In genomic region chr9:109652971-109653370, GRCh38 we compare ENCODE assay signal across 9 cellular contexts.
DNase-seq lines count a peak whose midpoint lies in the region; ATAC-seq and TF ChIP-seq lines count a peak whose summit lies in the region.
"Had no signal": no experiment of that assay in that cellular context is flagged by ENCODE, and none has a peak within 500 bp of the region (broad histone marks: within the 10 kb centered on the region; RNA-seq: fewer than 3 reads in every experiment).

No MANE protein-coding gene starts in this region.

- intact Hi-C loops in dorsolateral prefrontal cortex (cut with DNase I): loop anchor here in 1 of 2 donors (2.0 to 10.0 kb wide), 3 partner anchors 78 to 178 kb away; no protein-coding TSS in a partner anchor

- ATAC-seq in HG02870 (IDR thresholded peaks at IDR 0.05; ENCODE audit: unreplicated experiment) (no peak), HG03139 (IDR thresholded peaks at IDR 0.05; ENCODE audit: unreplicated experiment) (no peak), HG03571 (IDR thresholded peaks at IDR 0.05; ENCODE audit: unreplicated experiment) (no peak)

- no peaks in the 10 kb centered on the region for H3K36me3 ChIP-seq in MG63

- TF ChIP-seq CTCF in dorsolateral prefrontal cortex (IDR thresholded peaks at IDR 0.05 in 54 of 56, conservative IDR thresholded peaks at IDR 0.05 in 2 of 56; ENCODE audit: low read depth in 1 of 56, partially characterized antibody in 56 of 56): peak in 55 of 56 donors; percentile 27 to 86 (median 63)

- DNase-seq in ELR (ENCODE audit: low read depth) (peak; percentile 65), MG63 (peak; percentile 28), dorsolateral prefrontal cortex (peak in 2 of 10 donors; percentile 53 to 58), midbrain (lab: John Stamatoyannopoulos, UW) (peak; percentile 47), GM19238 (ENCODE audit: insufficient read length, low spot score) (no peak)
- DNase-seq: NCI-H2081 treated with DMSO at 0.1 percent for 48 hours had no signal

- peaks cover 8% of the 10 kb centered on the region for H3K9me3 ChIP-seq in MG63

- H3K4me3 ChIP-seq in MG63 (no peak overlapping the region), dorsolateral prefrontal cortex (peak overlapping the region in 5 of 59 donors; percentile 9 to 24 (median 9))

- no peaks in the 10 kb centered on the region for H3K27me3 ChIP-seq in MG63
- H3K27me3 ChIP-seq in dorsolateral prefrontal cortex: no peaks in the 10 kb centered on the region

- peak overlapping the region in 49 of 59 donors; percentile 14 to 86 (median 62) for H3K27ac ChIP-seq in dorsolateral prefrontal cortex
